In the genomic region with DNA sequence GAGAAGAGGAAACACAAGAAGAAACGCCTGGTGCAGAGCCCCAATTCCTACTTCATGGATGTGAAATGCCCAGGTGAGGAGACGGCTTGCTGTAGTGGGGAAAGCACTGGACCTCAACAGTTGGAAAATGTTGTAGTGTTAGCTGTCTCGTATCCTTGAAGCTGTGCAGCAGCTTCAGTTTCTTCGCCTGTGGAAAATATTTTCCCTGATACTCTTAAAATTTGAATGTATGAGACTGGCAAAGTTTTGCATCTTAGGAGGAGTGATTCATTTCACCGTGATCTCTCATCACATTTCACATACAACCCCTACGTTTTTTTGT, we compare ENCODE assay signal across 8 cellular contexts. TPM values are rescaled to one million over a fixed set of nuclear protein-coding genes. Genes with fewer than 3 reads are reported as not detected.
DNase-seq lines count a peak whose midpoint lies in the region; ATAC-seq and TF ChIP-seq lines count a peak whose summit lies in the region.

No MANE protein-coding gene starts in this region.

- no peaks in the 10 kb centered on the region for H3K9me3 ChIP-seq in HAP-1
- no peaks in the 10 kb centered on the region for H3K9me3 ChIP-seq in hepatocyte (ENCODE audit: low read depth)
- H3K9me3 ChIP-seq in skeletal muscle tissue (ENCODE audit: control insufficient read depth in 3 of 3, low read length in 3 of 3): no peaks in the 10 kb centered on the region

- H3K36me3 Mint-ChIP-seq in activated CD8-positive, alpha-beta T cell treated with anti-CD3 and anti-CD28 coated beads, Interleukin-2, amount 10 ng/mL, durations not matched to agents 7 days and 5 days (ENCODE audit: low read depth): peaks cover 43% of the 10 kb centered on the region

- DNase-seq in HAP-1 (ENCODE audit: low spot score in 2 of 2) (no peak), hepatocyte (ENCODE audit: low spot score) (no peak), DMS79 treated with DMSO at 0.1 percent for 48 hours (lab: John Stamatoyannopoulos, UW) (no peak), NCI-H1048 (lab: John Stamatoyannopoulos, UW) (no peak)
- DNase-seq in activated CD8-positive, alpha-beta T cell treated with anti-CD3 and anti-CD28 coated beads, Interleukin-2, amount 10 ng/mL, durations not matched to agents 7 days and 5 days: no peak

- H3K4me1 ChIP-seq in HAP-1 (peaks cover 23% of the 10 kb centered on the region), hepatocyte (ENCODE audit: insufficient read depth) (peaks cover 20% of the 10 kb centered on the region), skeletal muscle tissue (ENCODE audit: control insufficient read depth in 3 of 3, insufficient read depth in 3 of 3, low read length in 3 of 3) (peaks cover 19 to 29% (median 23%) of the 10 kb centered on the region in 3 donors)

- peak overlapping the region; percentile 86 for H3K4me2 ChIP-seq in hepatocyte

- peak overlapping the region; percentile 95 for H3K4me3 ChIP-seq in HAP-1
- H3K4me3 ChIP-seq in hepatocyte: peak overlapping the region; percentile 71
- H3K4me3 ChIP-seq in skeletal muscle tissue (ENCODE audit: low read length in 3 of 3): peak overlapping the region; percentile 76 to 99 (median 97)

- H4K20me1 ChIP-seq in hepatocyte (ENCODE audit: insufficient read depth, poor library complexity, severe bottlenecking): peaks cover 14% of the 10 kb centered on the region

- no peak overlapping the region for H2AFZ ChIP-seq in hepatocyte

- no peak for TF ChIP-seq CTCF in hepatocyte (IDR thresholded peaks at IDR 0.05; ENCODE audit: poor library complexity)

- H3K27me3 ChIP-seq in HAP-1 (ENCODE audit: low read depth): no peaks in the 10 kb centered on the region
- H3K27me3 ChIP-seq in hepatocyte: no peaks in the 10 kb centered on the region
- H3K27me3 ChIP-seq in skeletal muscle tissue (ENCODE audit: control insufficient read depth in 3 of 3, insufficient read depth in 3 of 3, low read length in 3 of 3): no peaks in the 10 kb centered on the region

- no peaks in the 10 kb centered on the region for H3K9me2 ChIP-seq in hepatocyte (replicated peaks; ENCODE audit: insufficient read depth)

- WGBS in hepatocyte (ENCODE audit: low lambda C conversion rate, missing lambda C conversion rate): 4% methylated on average over 6 of the region's 6 CpGs

- no peaks in the 10 kb centered on the region for H3K9me3 Mint-ChIP-seq in activated CD8-positive, alpha-beta T cell treated with anti-CD3 and anti-CD28 coated beads, Interleukin-2, amount 10 ng/mL, durations not matched to agents 7 days and 5 days (ENCODE audit: insufficient read depth)

- H3K9ac ChIP-seq in skeletal muscle tissue (ENCODE audit: low read depth in 1 of 3, low read length in 3 of 3): peak overlapping the region; percentile 85 to 99 (median 97)

- peak overlapping the region; percentile 98 for H3K27ac Mint-ChIP-seq in activated CD8-positive, alpha-beta T cell treated with anti-CD3 and anti-CD28 coated beads, Interleukin-2, amount 10 ng/mL, durations not matched to agents 7 days and 5 days

- ATAC-seq in activated CD8-positive, alpha-beta T cell treated with anti-CD3 and anti-CD28 coated beads, Interleukin-2, amount 10 ng/mL, durations not matched to agents 7 days and 5 days: no peak
- ATAC-seq in HG02981 (IDR thresholded peaks at IDR 0.05; ENCODE audit: unreplicated experiment) (no peak), GM18520 (IDR thresholded peaks at IDR 0.05; ENCODE audit: unreplicated experiment) (no peak)

- POLR2A ChIA-PET in activated CD8-positive, alpha-beta T cell treated with anti-CD3 and anti-CD28 coated beads, Interleukin-2, amount 10 ng/mL, durations not matched to agents 7 days and 5 days (lab: Charles Lee): interaction anchor here (0.9 to 2.8 kb wide), 23 partner anchors 9 to 480 kb away, joined by 3 to 49 read pairs (median 6); partner anchors contain the start of genes CREB3L4, CRTC2, DENND4B and ILF2

- H3K36me3 ChIP-seq in HAP-1 (replicated peaks) (peaks cover 49% of the 10 kb centered on the region), hepatocyte (replicated peaks; ENCODE audit: insufficient read depth, low read depth) (peaks cover 2% of the 10 kb centered on the region), skeletal muscle tissue (ENCODE audit: control insufficient read depth in 3 of 3, insufficient read depth in 3 of 3, low read length in 3 of 3) (peaks cover 19 to 37% (median 25%) of the 10 kb centered on the region in 3 donors)

- peak overlapping the region; percentile 93 for H3K4me3 Mint-ChIP-seq in activated CD8-positive, alpha-beta T cell treated with anti-CD3 and anti-CD28 coated beads, Interleukin-2, amount 10 ng/mL, durations not matched to agents 7 days and 5 days

- peaks cover 26% of the 10 kb centered on the region for H3K79me2 ChIP-seq in hepatocyte

- H3K4me1 Mint-ChIP-seq in activated CD8-positive, alpha-beta T cell treated with anti-CD3 and anti-CD28 coated beads, Interleukin-2, amount 10 ng/mL, durations not matched to agents 7 days and 5 days (ENCODE audit: low read depth): peaks cover 44% of the 10 kb centered on the region

- CTCF ChIA-PET in activated CD8-positive, alpha-beta T cell treated with anti-CD3 and anti-CD28 coated beads, Interleukin-2, amount 10 ng/mL, durations not matched to agents 7 days and 5 days (lab: Charles Lee): interaction anchor here (1.2 to 2.7 kb wide), 6 partner anchors 8 to 194 kb away, joined by 3 to 10 read pairs (median 4); partner anchors contain the start of genes CREB3L4 and JTB

- no peaks in the 10 kb centered on the region for H3K27me3 Mint-ChIP-seq in activated CD8-positive, alpha-beta T cell treated with anti-CD3 and anti-CD28 coated beads, Interleukin-2, amount 10 ng/mL, durations not matched to agents 7 days and 5 days (ENCODE audit: low read depth)

- H3K27ac ChIP-seq in hepatocyte (peak overlapping the region; percentile 93), skeletal muscle tissue (ENCODE audit: low read depth, low read length) (peak overlapping the region; percentile 87)

- in situ Hi-C loops in HAP-1 (cut with MboI; ENCODE audit: low sequenced_read_pairs): loop anchor here (25.0 kb wide), 1 partner anchor 204 kb away; the partner anchor contains the start of gene SLC27A3

RNA-seq across cellular contexts. Expression of gene RPS27, which starts 0.6 kb away (rescaled TPM):
- 1,000 to 10,000 TPM; 1,866 to 2,104 TPM for total RNA-seq in activated CD8-positive, alpha-beta T cell treated with anti-CD3 and anti-CD28 coated beads, Interleukin-2, amount 10 ng/mL, durations not matched to agents 7 days and 5 days
- total RNA-seq in hepatocyte (2,478 and 2,548 TPM in 2 replicates), skeletal muscle tissue (4,210 TPM)
- 1,603 and 1,696 TPM in 2 replicates for polyA plus RNA-seq in hepatocyte

RNA-seq across cellular contexts. Expression of gene RAB13, which starts 5.0 kb away (rescaled TPM):
- total RNA-seq in activated CD8-positive, alpha-beta T cell treated with anti-CD3 and anti-CD28 coated beads, Interleukin-2, amount 10 ng/mL, durations not matched to agents 7 days and 5 days: 1 to 10 TPM; 5.2 to 6.5 TPM
- total RNA-seq in hepatocyte: 25.9 and 39.6 TPM in 2 replicates
- polyA plus RNA-seq in hepatocyte: 98.7 and 125 TPM in 2 replicates
- total RNA-seq in skeletal muscle tissue: 18.3 TPM

RNA-seq across cellular contexts. Expression of gene JTB, which starts 13.6 kb away (rescaled TPM):
- 100 to 1,000 TPM; 133 to 140 TPM for total RNA-seq in activated CD8-positive, alpha-beta T cell treated with anti-CD3 and anti-CD28 coated beads, Interleukin-2, amount 10 ng/mL, durations not matched to agents 7 days and 5 days
- total RNA-seq in hepatocyte: 213 and 240 TPM in 2 replicates
- 215 and 217 TPM in 2 replicates for polyA plus RNA-seq in hepatocyte
- total RNA-seq in skeletal muscle tissue: 87.2 TPM

RNA-seq across cellular contexts. Expression of gene CREB3L4, which starts 23.4 kb away (rescaled TPM):
- 1 to 10 TPM; 5.7 to 9.0 TPM for total RNA-seq in activated CD8-positive, alpha-beta T cell treated with anti-CD3 and anti-CD28 coated beads, Interleukin-2, amount 10 ng/mL, durations not matched to agents 7 days and 5 days
- total RNA-seq in hepatocyte (10.9 and 15.1 TPM in 2 replicates), skeletal muscle tissue (8.9 TPM)
- 8.6 and 16.6 TPM in 2 replicates for polyA plus RNA-seq in hepatocyte

RNA-seq across cellular contexts. Expression of gene SLC39A1, which starts 27.8 kb away (rescaled TPM):
- total RNA-seq in activated CD8-positive, alpha-beta T cell treated with anti-CD3 and anti-CD28 coated beads, Interleukin-2, amount 10 ng/mL, durations not matched to agents 7 days and 5 days: 10 to 100 TPM; 35.7 to 36.5 TPM
- total RNA-seq in hepatocyte (141 and 158 TPM in 2 replicates), skeletal muscle tissue (40.2 TPM)
- 163 and 174 TPM in 2 replicates for polyA plus RNA-seq in hepatocyte
